ENCODE assay signal across 25 cellular contexts in genomic region chr7:149824748-149825566, GRCh38. TPM values are rescaled to one million over a fixed set of nuclear protein-coding genes. Genes with fewer than 3 reads are reported as not detected.
"Had no signal": no experiment of that assay in that cellular context is flagged by ENCODE, and none has a peak within 500 bp of the region (broad histone marks: within the 10 kb centered on the region; RNA-seq: fewer than 3 reads in every experiment).

No MANE protein-coding gene starts in this region.

- H3K9ac ChIP-seq: parathyroid adenoma had no signal

- DNase-seq: activated CD4-positive, alpha-beta T cell treated with anti-CD3 and anti-CD28 coated beads for 1 hour; activated CD4-positive, alpha-beta T cell treated with anti-CD3 and anti-CD28 coated beads, Interleukin-2, amount 50 U/mL, for 1 hour; activated CD8-positive, alpha-beta memory T cell treated with anti-CD3 and anti-CD28 coated beads, Interleukin-2, amount 50 U/mL, for 48 hours; activated naive CD4-positive, alpha-beta T cell treated with Interleukin-2 at 50 U/mL for 16 hours; activated T-cell treated with anti-CD3 and anti-CD28 coated beads, Interleukin-2, amount 50 U/mL, for 4 hours; amygdala; dermis blood vessel endothelial cell; effector CD8-positive, alpha-beta T cell; foreskin keratinocyte; left ventricle myocardium inferior; stomach; T-cell; WERI-Rb-1 had no signal

- H3K4me1 Mint-ChIP-seq: stimulated activated memory B cell treated with anti-CD40 and anti-IgM and Interleukin-4, amounts not matched to agents 10 μg/mL and 1 μg/mL and 100 μg/mL, for 72 hours had no signal

- H3K4me3 Mint-ChIP-seq: activated T-cell treated with anti-CD3 and anti-CD28 coated beads, Interleukin-2, amount 50 U/mL, for 4 hours; memory B cell; nephron; stimulated activated memory B cell treated with anti-CD40 and anti-IgM and Interleukin-4, amounts not matched to agents 10 μg/mL and 1 μg/mL and 100 μg/mL, for 72 hours; T-cell; T-helper 2 cell treated with Interferon-gamma antibody and Interleukin-4, amounts not matched to agents 5 μg/mL and 100 μg/mL, for 36 hours had no signal

- H3K27ac Mint-ChIP-seq: memory B cell; nephron; stimulated activated memory B cell treated with anti-CD40 and anti-IgM and Interleukin-4, amounts not matched to agents 10 μg/mL and 1 μg/mL and 100 μg/mL, for 72 hours; T-cell; T-helper 2 cell treated with Interferon-gamma antibody and Interleukin-4, amounts not matched to agents 5 μg/mL and 100 μg/mL, for 36 hours had no signal

- H3K9me3 ChIP-seq: left ventricle myocardium inferior, right lobe of liver, stomach, suprapubic skin, tibial nerve had no signal

- H2AFZ ChIP-seq: parathyroid adenoma had no signal

- H3K36me3 Mint-ChIP-seq: memory B cell; stimulated activated memory B cell treated with anti-CD40 and anti-IgM and Interleukin-4, amounts not matched to agents 10 μg/mL and 1 μg/mL and 100 μg/mL, for 72 hours; T-cell had no signal

- H3K79me2 ChIP-seq: parathyroid adenoma had no signal

- H3K4me3 ChIP-seq: cardiac muscle cell, left ventricle myocardium inferior, right lobe of liver, skin epidermis, stomach, suprapubic skin, tibial nerve had no signal

- H3K4me1 ChIP-seq: foreskin keratinocyte, left ventricle myocardium inferior, parathyroid adenoma, stomach, tibial nerve had no signal

- H3K9me3 Mint-ChIP-seq: activated T-cell treated with anti-CD3 and anti-CD28 coated beads, Interleukin-2, amount 50 U/mL, for 4 hours; memory B cell; nephron; stimulated activated memory B cell treated with anti-CD40 and anti-IgM and Interleukin-4, amounts not matched to agents 10 μg/mL and 1 μg/mL and 100 μg/mL, for 72 hours; T-cell; T-helper 2 cell treated with Interferon-gamma antibody and Interleukin-4, amounts not matched to agents 5 μg/mL and 100 μg/mL, for 36 hours had no signal

- H3K27me3 ChIP-seq: cardiac muscle cell, right lobe of liver, suprapubic skin, tibial nerve had no signal

- H3K27ac ChIP-seq: cardiac muscle cell, foreskin keratinocyte, left ventricle myocardium inferior, parathyroid adenoma, right lobe of liver, skin epidermis, stomach, suprapubic skin, tibial nerve, WERI-Rb-1 had no signal

- H3K27me3 Mint-ChIP-seq: T-cell had no signal

- H3K36me3 ChIP-seq: left ventricle myocardium inferior, right lobe of liver, stomach, suprapubic skin, tibial nerve, WERI-Rb-1 had no signal

RNA-seq across cellular contexts. Expression of gene ZNF467, which starts 51.6 kb away (rescaled TPM):
- total RNA-seq: activated CD8-positive, alpha-beta memory T cell treated with anti-CD3 and anti-CD28 coated beads for 36 hours; kidney epithelial cell had no signal
